Comparison of ENCODE assay signal across 30 cellular contexts in the genomic region with DNA sequence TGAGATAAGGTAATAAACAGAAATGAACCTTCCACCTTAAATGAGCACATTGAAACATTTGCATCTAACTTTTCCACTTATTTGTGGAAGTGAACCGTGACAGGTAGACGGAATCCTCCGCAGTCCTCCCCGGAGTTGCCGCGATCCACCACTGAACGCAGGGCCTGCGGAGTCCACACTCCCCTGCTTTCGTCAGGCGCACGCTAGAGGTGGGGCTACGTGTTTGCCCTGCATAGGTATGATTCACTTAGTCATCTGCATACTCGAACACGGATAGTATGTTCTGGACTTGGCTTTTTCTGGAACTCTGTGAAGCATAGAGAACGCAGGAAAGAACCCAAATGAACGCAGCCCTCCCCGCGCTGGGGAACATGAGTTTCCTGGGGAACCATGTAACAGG.
"Had no signal": no experiment of that assay in that cellular context is flagged by ENCODE, and none has a peak within 500 bp of the region (broad histone marks: within the 10 kb centered on the region; RNA-seq: fewer than 3 reads in every experiment).

No MANE protein-coding gene starts in this region.

- ATAC-seq: activated CD8-positive, alpha-beta T cell treated with anti-CD3 and anti-CD28 coated beads for 36 hours; activated T-cell treated with anti-CD3 and anti-CD28 coated beads, Interleukin-2, amount 50 U/mL, for 72 hours; activated T-helper 17 cell treated with anti-CD3 and anti-CD28 coated beads, Interleukin-2, amount 50 U/mL, for 72 hours; Right ventricle myocardium inferior had no signal

- H3K27me3 ChIP-seq: brain microvascular endothelial cell had no signal

- H3K4me3 ChIP-seq: PC-9 had no signal

- H3K36me3 ChIP-seq: brain microvascular endothelial cell, WERI-Rb-1 had no signal

- DNase-seq: activated CD4-positive, alpha-beta T cell treated with anti-CD3 and anti-CD28 coated beads for 1 hour; activated CD4-positive, alpha-beta T cell treated with anti-CD3 and anti-CD28 coated beads for 48 hours; activated CD4-positive, alpha-beta T cell treated with anti-CD3 and anti-CD28 coated beads, Interleukin-2, amount 50 U/mL, for 4 hours; activated CD4-positive, CD25-positive, alpha-beta regulatory T cell; activated CD8-positive, alpha-beta T cell treated with anti-CD3 and anti-CD28 coated beads for 36 hours; activated effector memory CD4-positive, alpha-beta T cell treated with anti-CD3 and anti-CD28 coated beads, Interleukin-2, amount 50 U/mL, for 16 hours; activated naive CD4-positive, alpha-beta T cell; activated naive CD4-positive, alpha-beta T cell treated with anti-CD3 and anti-CD28 coated beads, Interleukin-2, amount 50 U/mL, for 16 hours; activated naive CD8-positive, alpha-beta T cell treated with anti-CD3 and anti-CD28 coated beads for 36 hours; activated T-cell treated with anti-CD3 and anti-CD28 coated beads, Interleukin-2, amount 50 U/mL, for 1 hour; activated T-cell treated with anti-CD3 and anti-CD28 coated beads, Interleukin-2, amount 50 U/mL, for 72 hours; amniotic stem cell; brain microvascular endothelial cell; central memory CD4-positive, alpha-beta T cell; NCI-H146; NCI-H2081 treated with DMSO at 0.1 percent for 48 hours; NCI-H2227 treated with DMSO at 0.1 percent for 48 hours; NCI-H446; NCI-H524; NK-92 treated with Interleukin-12 subunit alpha and Interleukin-12 subunit beta, amount 100 ng/mL, for 24 hours; PC-9; SIG-M5; SW 1271; T-helper 1 cell; T-helper 2 cell; T-helper 9 cell; WERI-Rb-1 had no signal

- H3K27ac ChIP-seq: brain microvascular endothelial cell, PC-9, RWPE1, WERI-Rb-1 had no signal

- H3K4me2 ChIP-seq: PC-9 had no signal
